8 cellular contexts compared by ENCODE assay signal in genomic region chr4:109729563-109730293, GRCh38. TPM values are rescaled to one million over a fixed set of nuclear protein-coding genes. Genes with fewer than 3 reads are reported as not detected.
DNase-seq lines count a peak whose midpoint lies in the region; ATAC-seq and TF ChIP-seq lines count a peak whose summit lies in the region.

PLA2G12A (minus strand) TSS chr4:109730070; CDS start chr4:109729809, 261 bp downstream.

- DNase-seq in Caki2 (ENCODE audit: low read depth) (peak; percentile 77), HS-5 (ENCODE audit: low read depth) (peak; percentile 15), activated T-cell treated with anti-CD3 and anti-CD28 coated beads for 48 hours (ENCODE audit: low read depth) (peak; percentile 71)
- peak; percentile 46 to 75 for DNase-seq in stimulated activated CD8-positive, alpha-beta memory T cell treated with anti-CD3 and anti-CD28 coated beads, Interleukin-7, amount 100 ng/mL, for 4 hours (ENCODE audit: low read depth in 2 of 2)

- H3K79me2 ChIP-seq in OCI-LY1 (ENCODE audit: insufficient read depth, low read length): peaks cover 33% of the 10 kb centered on the region

- peak within 1 kb of the TSS; percentile 92 for H3K9ac ChIP-seq in OCI-LY1 (ENCODE audit: low read length)

- ATAC-seq in GM21360 (IDR thresholded peaks at IDR 0.05; ENCODE audit: unreplicated experiment) (peak; percentile 78), esophagus mucosa (peak; percentile 99)

- H3K27me3 ChIP-seq in OCI-LY1 (ENCODE audit: insufficient read depth, low read length) (no peaks in the 10 kb centered on the region), muscle layer of duodenum (ENCODE audit: low read depth, low read length) (no peaks in the 10 kb centered on the region)

- peak within 1 kb of the TSS; percentile 99 for H3K4me2 ChIP-seq in OCI-LY1 (ENCODE audit: low read length)

- H3K9me3 ChIP-seq in OCI-LY1 (ENCODE audit: low read length) (no peaks in the 10 kb centered on the region), muscle layer of duodenum (ENCODE audit: control insufficient read depth in 1 of 2, low read length in 2 of 2) (no peaks in the 10 kb centered on the region)

- H3K4me3 ChIP-seq in OCI-LY1 (ENCODE audit: low read depth, low read length, poor library complexity, severe bottlenecking): peak within 1 kb of the TSS; percentile 91
- peak within 1 kb of the TSS; percentile 94 to 95 for H3K4me3 ChIP-seq in muscle layer of duodenum (ENCODE audit: low read depth in 1 of 2, low read length in 2 of 2)

- TF ChIP-seq CTCF in OCI-LY1 (IDR thresholded peaks at IDR 0.05; ENCODE audit: low read length): no peak

- H3F3A ChIP-seq in OCI-LY1 (ENCODE audit: insufficient read depth, low read length): no peaks in the 10 kb centered on the region

- peaks cover 22% of the 10 kb centered on the region for H3K4me1 ChIP-seq in OCI-LY1 (ENCODE audit: insufficient read depth, low read length, severe bottlenecking)
- H3K4me1 ChIP-seq in muscle layer of duodenum (ENCODE audit: control insufficient read depth in 1 of 2, insufficient read depth in 2 of 2, low read length in 2 of 2): peaks cover 0 to 9% of the 10 kb centered on the region in 2 donors

- in situ Hi-C loops in Caki2 (cut with HindIII; ENCODE audit: low pct_unique_long_range_greater_than_20kb, low sequenced_read_pairs): no loop called here

- H2AFZ ChIP-seq in OCI-LY1 (ENCODE audit: low read length): peak within 1 kb of the TSS; percentile 98

- H3K36me3 ChIP-seq in OCI-LY1 (ENCODE audit: insufficient read depth, low read length) (peaks cover 10% of the 10 kb centered on the region; the same call in 1 of the 2 replicates), muscle layer of duodenum (ENCODE audit: control insufficient read depth in 1 of 2, insufficient read depth in 2 of 2, low read length in 2 of 2) (no peaks in the 10 kb centered on the region)

- no peaks in the 10 kb centered on the region for H3K9me2 ChIP-seq in OCI-LY1 (ENCODE audit: low read depth, low read length)

- peak within 1 kb of the TSS; percentile 40 for H3K27ac ChIP-seq in OCI-LY1 (ENCODE audit: low read depth, low read length, poor library complexity, severe bottlenecking)
- peak within 1 kb of the TSS; percentile 91 for H3K27ac ChIP-seq in muscle layer of duodenum (ENCODE audit: low read length)

- no peaks in the 10 kb centered on the region for H4K20me1 ChIP-seq in OCI-LY1 (ENCODE audit: insufficient read depth, low read length)

RNA-seq across cellular contexts. Expression of gene PLA2G12A, which starts in this region (rescaled TPM):
- total RNA-seq in Caki2 (2014; rRNA removed; shearing (Covaris generic); ENCODE audit: low replicate concordance): 11.4 and 17.3 TPM in 2 replicates
- total RNA-seq in esophagus mucosa: 34.8 TPM

Comparison
In these comparisons a context has a peak if more than half of its experiments do, and no peak if none do; other contexts are left out.
1. Peak in every context shown above with its lines: DNase-seq, ATAC-seq, H3K4me3 ChIP-seq and H3K27ac ChIP-seq.
2. DNase-seq: peak in every context shown above with its lines; median percentile 77 in Caki2; 71 in activated T-cell treated with anti-CD3 and anti-CD28 coated beads for 48 hours; 60 in stimulated activated CD8-positive, alpha-beta memory T cell treated with anti-CD3 and anti-CD28 coated beads, Interleukin-7, amount 100 ng/mL, for 4 hours; 15 in HS-5.